ENCODE assay signal across 26 cellular contexts in the genomic region with DNA sequence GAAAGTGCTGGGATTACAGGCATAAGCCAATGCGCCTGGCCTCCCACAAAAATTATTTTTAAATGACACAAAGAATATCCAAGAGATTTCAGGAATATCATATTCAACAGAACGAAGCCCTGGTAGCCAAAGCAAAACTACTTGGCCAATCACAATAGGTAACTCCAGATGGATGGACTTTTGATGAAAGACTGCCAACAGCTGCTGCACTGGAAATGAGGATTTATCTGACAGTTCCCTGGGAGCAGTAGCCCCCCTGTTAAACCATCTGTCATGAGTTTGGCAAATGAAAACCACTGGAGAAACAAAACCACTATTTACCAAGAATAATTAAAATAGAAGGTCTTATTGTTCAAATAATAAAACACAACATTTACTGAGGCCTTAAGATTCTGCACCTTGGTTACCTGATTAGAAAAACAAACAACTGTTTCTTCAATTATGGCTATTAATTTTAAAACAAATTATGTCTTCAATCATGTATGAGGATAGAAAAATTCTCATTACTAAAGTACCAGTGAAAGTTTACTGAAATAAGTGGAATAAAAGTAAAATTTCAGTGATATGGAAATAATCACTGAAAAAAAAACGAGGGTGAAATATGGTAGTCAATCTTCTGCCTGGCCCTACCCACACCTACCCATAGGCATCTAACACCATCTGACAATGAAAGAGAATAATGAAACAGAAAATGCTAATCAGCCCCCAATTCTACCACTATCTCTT. TPM values are rescaled to one million over a fixed set of nuclear protein-coding genes. Genes with fewer than 3 reads are reported as not detected.
DNase-seq lines count a peak whose midpoint lies in the region; ATAC-seq and TF ChIP-seq lines count a peak whose summit lies in the region.
"Had no signal": no experiment of that assay in that cellular context is flagged by ENCODE, and none has a peak within 500 bp of the region (broad histone marks: within the 10 kb centered on the region; RNA-seq: fewer than 3 reads in every experiment).

No MANE protein-coding gene starts in this region.

- TF ChIP-seq CTCF in WERI-Rb-1 (IDR thresholded peaks at IDR 0.05; ENCODE audit: low read depth, low read length) (no peak), tibial nerve (IDR thresholded peaks at IDR 0.05) (no peak)

- intact Hi-C loops in activated CD4-positive, alpha-beta memory T cell treated with anti-CD3 and anti-CD28 coated beads for 36 hours (cut with micrococcal nuclease) = no loop called here

- H3K4me1 ChIP-seq in tibial nerve = no peaks in the 10 kb centered on the region
- H3K4me1 ChIP-seq: SJSA1 had no signal

- no peak overlapping the region for H3K4me3 Mint-ChIP-seq in stimulated activated naive CD8-positive, alpha-beta T cell treated with anti-CD3 and anti-CD28 coated beads, Interleukin-15, Interleukin-2, amounts not matched to agents 100 ng/mL and 50 ng/mL, for 24 hours
- no peak overlapping the region for H3K4me3 Mint-ChIP-seq in activated CD4-positive, alpha-beta memory T cell treated with anti-CD3 and anti-CD28 coated beads for 36 hours
- H3K4me3 Mint-ChIP-seq: activated CD8-positive, alpha-beta memory T cell treated with anti-CD3 and anti-CD28 coated beads, Interleukin-2, amount 10 ng/mL, durations not matched to agents 7 days and 5 days; activated naive CD8-positive, alpha-beta T cell treated with anti-CD3 and anti-CD28 coated beads, Interleukin-2, amount 50 U/mL, for 24 hours; activated T-cell treated with anti-CD3 and anti-CD28 coated beads, Interleukin-2, amount 50 U/mL, for 4 hours; effector memory CD8-positive, alpha-beta T cell; WTC11 had no signal

- POLR2A ChIA-PET in activated CD4-positive, alpha-beta memory T cell treated with anti-CD3 and anti-CD28 coated beads for 36 hours (lab: Charles Lee) = no interaction called here

- peak overlapping the region; percentile 45 for H3K27ac Mint-ChIP-seq in stimulated activated naive CD8-positive, alpha-beta T cell treated with anti-CD3 and anti-CD28 coated beads, Interleukin-15, Interleukin-2, amounts not matched to agents 100 ng/mL and 50 ng/mL, for 24 hours
- H3K27ac Mint-ChIP-seq in activated CD4-positive, alpha-beta memory T cell treated with anti-CD3 and anti-CD28 coated beads for 36 hours = no peak overlapping the region
- H3K27ac Mint-ChIP-seq: activated CD8-positive, alpha-beta memory T cell treated with anti-CD3 and anti-CD28 coated beads, Interleukin-2, amount 10 ng/mL, durations not matched to agents 7 days and 5 days; activated naive CD8-positive, alpha-beta T cell treated with anti-CD3 and anti-CD28 coated beads, Interleukin-2, amount 50 U/mL, for 24 hours; effector memory CD8-positive, alpha-beta T cell; WTC11 had no signal

- H3K9me3 ChIP-seq in WERI-Rb-1 (ENCODE audit: severe bottlenecking) (no peaks in the 10 kb centered on the region), tibial nerve (no peaks in the 10 kb centered on the region)
- H3K9me3 ChIP-seq: ovary, SJSA1 had no signal

- no peak overlapping the region for H3K4me3 ChIP-seq in WERI-Rb-1 (ENCODE audit: low read depth, low read length)
- H3K4me3 ChIP-seq in tibial nerve = no peak overlapping the region
- H3K4me3 ChIP-seq: coronary artery, ovary, SJSA1, skin epidermis had no signal

- H3K9me3 Mint-ChIP-seq in stimulated activated naive CD8-positive, alpha-beta T cell treated with anti-CD3 and anti-CD28 coated beads, Interleukin-15, Interleukin-2, amounts not matched to agents 100 ng/mL and 50 ng/mL, for 24 hours = no peaks in the 10 kb centered on the region
- no peaks in the 10 kb centered on the region for H3K9me3 Mint-ChIP-seq in activated CD4-positive, alpha-beta memory T cell treated with anti-CD3 and anti-CD28 coated beads for 36 hours
- H3K9me3 Mint-ChIP-seq: activated naive CD8-positive, alpha-beta T cell treated with anti-CD3 and anti-CD28 coated beads, Interleukin-2, amount 50 U/mL, for 24 hours; activated T-cell treated with anti-CD3 and anti-CD28 coated beads, Interleukin-2, amount 50 U/mL, for 4 hours; effector memory CD8-positive, alpha-beta T cell; WTC11 had no signal

- peaks cover 62% of the 10 kb centered on the region for H3K36me3 Mint-ChIP-seq in stimulated activated naive CD8-positive, alpha-beta T cell treated with anti-CD3 and anti-CD28 coated beads, Interleukin-15, Interleukin-2, amounts not matched to agents 100 ng/mL and 50 ng/mL, for 24 hours (ENCODE audit: low read depth)
- H3K36me3 Mint-ChIP-seq in activated CD4-positive, alpha-beta memory T cell treated with anti-CD3 and anti-CD28 coated beads for 36 hours = peaks cover 32% of the 10 kb centered on the region

- CTCF ChIA-PET in activated CD4-positive, alpha-beta memory T cell treated with anti-CD3 and anti-CD28 coated beads for 36 hours (lab: Charles Lee) = no interaction called here

- H3K27ac ChIP-seq in WERI-Rb-1 = peak overlapping the region; percentile 60
- no peak overlapping the region for H3K27ac ChIP-seq in tibial nerve
- H3K27ac ChIP-seq: C4-2B, coronary artery, ovary, SJSA1, skin epidermis had no signal

- no peak for ATAC-seq in stimulated activated naive CD8-positive, alpha-beta T cell treated with anti-CD3 and anti-CD28 coated beads, Interleukin-15, Interleukin-2, amounts not matched to agents 100 U/mL and 50 U/mL, for 24 hours
- ATAC-seq: activated CD8-positive, alpha-beta memory T cell treated with anti-CD3 and anti-CD28 coated beads, Interleukin-2, amount 10 ng/mL, durations not matched to agents 7 days and 5 days; activated naive CD8-positive, alpha-beta T cell treated with anti-CD3 and anti-CD28 coated beads, Interleukin-2, amount 50 U/mL, for 24 hours; activated T-cell treated with anti-CD3 and anti-CD28 coated beads, Interleukin-2, amount 50 U/mL, for 4 hours; effector memory CD8-positive, alpha-beta T cell; WTC11 had no signal

- no peak for TF ChIP-seq EP300 in tibial nerve (IDR thresholded peaks at IDR 0.05)

- H3K27me3 ChIP-seq in WERI-Rb-1 (ENCODE audit: insufficient read depth, low read depth, severe bottlenecking) (no peaks in the 10 kb centered on the region), tibial nerve (no peaks in the 10 kb centered on the region)
- H3K27me3 ChIP-seq: ovary, SJSA1 had no signal

- no peaks in the 10 kb centered on the region for H3K27me3 Mint-ChIP-seq in stimulated activated naive CD8-positive, alpha-beta T cell treated with anti-CD3 and anti-CD28 coated beads, Interleukin-15, Interleukin-2, amounts not matched to agents 100 ng/mL and 50 ng/mL, for 24 hours
- no peaks in the 10 kb centered on the region for H3K27me3 Mint-ChIP-seq in activated CD4-positive, alpha-beta memory T cell treated with anti-CD3 and anti-CD28 coated beads for 36 hours
- H3K27me3 Mint-ChIP-seq: activated CD8-positive, alpha-beta memory T cell treated with anti-CD3 and anti-CD28 coated beads, Interleukin-2, amount 10 ng/mL, durations not matched to agents 7 days and 5 days; activated naive CD8-positive, alpha-beta T cell treated with anti-CD3 and anti-CD28 coated beads, Interleukin-2, amount 50 U/mL, for 24 hours; effector memory CD8-positive, alpha-beta T cell had no signal

- H3K36me3 ChIP-seq in WERI-Rb-1 (peaks cover 39% of the 10 kb centered on the region), tibial nerve (peaks cover 0 to 64% (median 0%) of the 10 kb centered on the region in 3 donors)
- H3K36me3 ChIP-seq: ovary had no signal

- 91 to 94% methylated on average over 3 of the region's 3 CpGs for WGBS in tibial nerve, 2 donors

- no peak for DNase-seq in stimulated activated naive CD8-positive, alpha-beta T cell treated with anti-CD3 and anti-CD28 coated beads, Interleukin-15, Interleukin-2, amounts not matched to agents 100 U/mL and 50 U/mL, for 24 hours
- DNase-seq in NCI-H446 treated with DMSO at 0.1 percent for 48 hours (lab: John Stamatoyannopoulos, UW) (peak; percentile 82), WERI-Rb-1 (peak; percentile 55), NCI-H510A treated with DMSO at 0.1 percent for 48 hours (lab: John Stamatoyannopoulos, UW) (no peak), tibial nerve (ENCODE audit: low spot score in 2 of 2) (no peak), NCI-H2029 treated with DMSO at 0.1 percent for 48 hours (lab: John Stamatoyannopoulos, UW) (no peak)
- DNase-seq in activated CD4-positive, alpha-beta memory T cell treated with anti-CD3 and anti-CD28 coated beads for 36 hours = no peak
- DNase-seq: activated CD4-positive, alpha-beta T cell treated with anti-CD3 and anti-CD28 coated beads, Interleukin-2, amount 50 U/mL, for 1 hour; activated CD8-positive, alpha-beta memory T cell treated with anti-CD3 and anti-CD28 coated beads, Interleukin-2, amount 10 ng/mL, durations not matched to agents 7 days and 5 days; activated naive CD8-positive, alpha-beta T cell treated with anti-CD3 and anti-CD28 coated beads, Interleukin-2, amount 50 U/mL, for 24 hours; activated T-cell treated with anti-CD3 and anti-CD28 coated beads, Interleukin-2, amount 50 U/mL, for 4 hours; DND-41; effector memory CD8-positive, alpha-beta T cell; GOT3; NCI-H1092; NCI-H526; ovary; retina; stimulated activated naive CD4-positive, alpha-beta T cell; T-helper 9 cell had no signal

- H3K4me1 Mint-ChIP-seq in stimulated activated naive CD8-positive, alpha-beta T cell treated with anti-CD3 and anti-CD28 coated beads, Interleukin-15, Interleukin-2, amounts not matched to agents 100 ng/mL and 50 ng/mL, for 24 hours (ENCODE audit: low read depth) = peaks cover 10% of the 10 kb centered on the region
- peaks cover 13% of the 10 kb centered on the region for H3K4me1 Mint-ChIP-seq in activated CD4-positive, alpha-beta memory T cell treated with anti-CD3 and anti-CD28 coated beads for 36 hours (ENCODE audit: low read depth)
- H3K4me1 Mint-ChIP-seq: WTC11 had no signal

- no peak for TF ChIP-seq POLR2A in tibial nerve (IDR thresholded peaks at IDR 0.05)

RNA-seq across cellular contexts. Expression of gene PSMG1, which starts 34.3 kb away (rescaled TPM):
- total RNA-seq in tibial nerve = 10 to 100 TPM in 3 of 4 donors, 1 to 10 TPM in 1; 8.1 to 26.7 (median 18.4) TPM
- total RNA-seq in activated CD4-positive, alpha-beta memory T cell treated with anti-CD3 and anti-CD28 coated beads for 36 hours = 10 to 100 TPM; 82.3 to 85.9 TPM

Comparison
In these comparisons a context has a peak if more than half of its experiments do, and no peak if none do; other contexts are left out.
1. DNase-seq: peak in NCI-H446 treated with DMSO at 0.1 percent for 48 hours (single experiment) and WERI-Rb-1 (single experiment); none in stimulated activated naive CD8-positive, alpha-beta T cell treated with anti-CD3 and anti-CD28 coated beads, Interleukin-15, Interleukin-2, amounts not matched to agents 100 U/mL and 50 U/mL, for 24 hours (single experiment), NCI-H510A treated with DMSO at 0.1 percent for 48 hours (single experiment), tibial nerve (0 of 2), NCI-H2029 treated with DMSO at 0.1 percent for 48 hours (single experiment) and activated CD4-positive, alpha-beta memory T cell treated with anti-CD3 and anti-CD28 coated beads for 36 hours (single experiment).